Comparison of ENCODE assay signal across 8 cellular contexts in genomic region chr4:24115101-24115500, GRCh38.
"Had no signal": no experiment of that assay in that cellular context is flagged by ENCODE, and none has a peak within 500 bp of the region (broad histone marks: within the 10 kb centered on the region; RNA-seq: fewer than 3 reads in every experiment).

No MANE protein-coding gene starts in this region.

- FAIRE-seq: G401.6, GM12878, GM12891, GM12892, GM18507, GM19239 had no signal

- DNase-seq: GDM1, GF-D8 had no signal

- H3K4me3 ChIP-seq: GM12878 had no signal

- ATAC-seq: GM12878 had no signal
